ENCODE assay signal across 26 cellular contexts in the genomic region with DNA sequence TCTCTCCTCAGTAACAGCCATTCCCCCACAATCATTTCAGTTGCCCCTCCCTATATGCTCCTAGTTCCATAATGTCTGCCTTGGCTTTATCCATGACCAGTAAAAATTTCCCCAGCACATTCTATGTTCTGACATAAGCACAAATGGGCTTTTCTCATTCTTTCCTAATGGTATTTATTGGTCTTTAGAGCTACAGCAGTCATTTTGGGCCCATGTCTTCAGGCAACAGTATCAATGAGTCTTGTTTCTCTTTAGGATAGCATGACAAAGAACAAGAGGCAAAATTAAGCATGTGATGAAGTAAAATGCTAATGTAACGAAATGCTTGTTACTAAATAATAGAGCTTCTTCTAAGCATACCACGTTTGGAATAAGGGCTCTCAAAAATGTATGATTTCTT.
"Had no signal": no experiment of that assay in that cellular context is flagged by ENCODE, and none has a peak within 500 bp of the region (broad histone marks: within the 10 kb centered on the region; RNA-seq: fewer than 3 reads in every experiment).

No MANE protein-coding gene starts in this region.

- H3K4me2 ChIP-seq: hepatocyte, smooth muscle cell had no signal

- H2AFZ ChIP-seq: hepatocyte had no signal

- H3K9me3 Mint-ChIP-seq: activated B cell treated with CpG ODN at 0.5 μM for 24 hours; activated CD4-positive, alpha-beta memory T cell treated with anti-CD3 and anti-CD28 coated beads for 36 hours; naive thymus-derived CD4-positive, alpha-beta T cell had no signal

- H3K27ac ChIP-seq: brain microvascular endothelial cell, hepatocyte, left lung, sigmoid colon, testis, vagina had no signal

- H3K9me3 ChIP-seq: left lung, sigmoid colon, testis, vagina had no signal

- H3K27me3 ChIP-seq: brain microvascular endothelial cell, hepatocyte, left lung, sigmoid colon, testis, vagina had no signal

- H3K4me3 ChIP-seq: hepatocyte, left lung, lung, sigmoid colon, smooth muscle cell, testis, vagina had no signal

- H3K27ac Mint-ChIP-seq: activated B cell treated with CpG ODN at 0.5 μM for 24 hours; activated CD4-positive, alpha-beta memory T cell treated with anti-CD3 and anti-CD28 coated beads for 36 hours; progenitor cell of endocrine pancreas had no signal

- H3K27me3 Mint-ChIP-seq: activated B cell treated with CpG ODN at 0.5 μM for 24 hours; activated CD4-positive, alpha-beta memory T cell treated with anti-CD3 and anti-CD28 coated beads for 36 hours; naive thymus-derived CD4-positive, alpha-beta T cell; progenitor cell of endocrine pancreas had no signal

- H3K4me3 Mint-ChIP-seq: activated B cell treated with CpG ODN at 0.5 μM for 24 hours; activated CD4-positive, alpha-beta memory T cell treated with anti-CD3 and anti-CD28 coated beads for 36 hours had no signal

- DNase-seq: activated B cell treated with CpG ODN at 0.5 μM for 24 hours; activated CD4-positive, alpha-beta memory T cell treated with anti-CD3 and anti-CD28 coated beads for 36 hours; activated CD4-positive, alpha-beta T cell treated with anti-CD3 and anti-CD28 coated beads for 4 hours; activated naive CD4-positive, alpha-beta T cell treated with Interleukin-2 at 50 U/mL for 16 hours; anterior cingulate cortex; brain microvascular endothelial cell; caudate nucleus; dermis blood vessel endothelial cell; effector memory CD4-positive, alpha-beta T cell; glutamatergic neuron; kidney glomerular epithelial cell; naive thymus-derived CD4-positive, alpha-beta T cell; retina; sigmoid colon; stimulated activated CD4-positive, alpha-beta T cell treated with anti-CD3 and anti-CD28 coated beads, Interleukin-15, amount 100 ng/mL, for 24 hours; stimulated activated naive CD4-positive, alpha-beta T cell; T-helper 1 cell; testis; trophoblast cell had no signal

- ATAC-seq: esophagus mucosa; left lung; naive thymus-derived CD4-positive, alpha-beta T cell had no signal
